In genomic region chr13:39385621-39386231, GRCh38 we compare ENCODE assay signal across 12 cellular contexts.
DNase-seq lines count a peak whose midpoint lies in the region; ATAC-seq and TF ChIP-seq lines count a peak whose summit lies in the region.
"Had no signal": no experiment of that assay in that cellular context is flagged by ENCODE, and none has a peak within 500 bp of the region (broad histone marks: within the 10 kb centered on the region; RNA-seq: fewer than 3 reads in every experiment).

No MANE protein-coding gene starts in this region.

- DNase-seq in COR-L47 (lab: John Stamatoyannopoulos, UW): peak; percentile 85
- peak; percentile 28 for DNase-seq in NCI-H2107 (lab: John Stamatoyannopoulos, UW)
- DNase-seq in iPS-NIHi7 (ENCODE audit: extremely low spot score): peak; percentile 61
- DNase-seq in DMS153 treated with DMSO at 0.1 percent for 48 hours (lab: John Stamatoyannopoulos, UW; ENCODE audit: unreplicated experiment): no peak
- DNase-seq in mucosa of gallbladder (ENCODE audit: low spot score): no peak
- DNase-seq: activated T-cell treated with anti-CD3 and anti-CD28 coated beads, Interleukin-2, amount 50 U/mL, for 24 hours; NCI-H1694 treated with DMSO at 0.1 percent for 48 hours; spleen; upper lobe of left lung had no signal

- peak overlapping the region; percentile 19 to 59 (median 37) for H3K4me3 Mint-ChIP-seq in brain
- H3K4me3 Mint-ChIP-seq: activated T-cell treated with anti-CD3 and anti-CD28 coated beads, Interleukin-2, amount 50 U/mL, for 24 hours had no signal

- ATAC-seq in HG03108 (IDR thresholded peaks at IDR 0.05; ENCODE audit: unreplicated experiment) (no peak), GM18861 (IDR thresholded peaks at IDR 0.05; ENCODE audit: unreplicated experiment) (no peak)

- peak overlapping the region in 4 of 5 experiments; percentile 35 to 81 (median 73) for H3K27ac Mint-ChIP-seq in brain
- H3K27ac Mint-ChIP-seq: activated T-cell treated with anti-CD3 and anti-CD28 coated beads, Interleukin-2, amount 50 U/mL, for 24 hours had no signal

- peaks cover 5% of the 10 kb centered on the region for H3K27me3 Mint-ChIP-seq in brain

- peaks cover 0 to 11% (median 3%) of the 10 kb centered on the region in 5 experiments for H3K9me3 Mint-ChIP-seq in brain
- H3K9me3 Mint-ChIP-seq: activated T-cell treated with anti-CD3 and anti-CD28 coated beads, Interleukin-2, amount 50 U/mL, for 24 hours had no signal

- TF ChIP-seq CTCF in brain (conservative IDR thresholded peaks at IDR 0.05): no peak

- peaks cover 15% of the 10 kb centered on the region for H3K36me3 Mint-ChIP-seq in brain

- H3K4me1 Mint-ChIP-seq in brain: peaks cover 48% of the 10 kb centered on the region

Comparison
In these comparisons a context has a peak if more than half of its experiments do, and no peak if none do; other contexts are left out.
1. DNase-seq: peak in COR-L47 (single experiment), NCI-H2107 (single experiment) and iPS-NIHi7 (single experiment); none in DMS153 treated with DMSO at 0.1 percent for 48 hours (single experiment) and mucosa of gallbladder (single experiment).